In genomic region chr10:75211007-75211735, GRCh38 we compare ENCODE assay signal across 8 cellular contexts. TPM values are rescaled to one million over a fixed set of nuclear protein-coding genes. Genes with fewer than 3 reads are reported as not detected.
A peak's percentile ranks its signal among the peaks of the same experiment; 100 is the strongest.
DNase-seq lines count a peak whose midpoint lies in the region; ATAC-seq and TF ChIP-seq lines count a peak whose summit lies in the region.

No MANE protein-coding gene starts in this region.

- peaks cover 54% of the 10 kb centered on the region for H3K4me1 Mint-ChIP-seq in activated T-cell treated with anti-CD3 and anti-CD28 coated beads, Interleukin-2, amount 50 U/mL, for 72 hours (ENCODE audit: low read depth)

- H3K9me3 ChIP-seq in parathyroid adenoma (ENCODE audit: control insufficient read depth, low read length): no peaks in the 10 kb centered on the region

- H3K4me1 ChIP-seq in foreskin keratinocyte (peaks cover 43% of the 10 kb centered on the region), parathyroid adenoma (peaks cover 10% of the 10 kb centered on the region)

- TF ChIP-seq CTCF in foreskin keratinocyte (conservative IDR thresholded peaks at IDR 0.05) (no peak), parathyroid adenoma (IDR thresholded peaks at IDR 0.05) (no peak)

- H3K27ac ChIP-seq in foreskin keratinocyte (peak overlapping the region; percentile 99), parathyroid adenoma (peak overlapping the region; percentile 98)

- DNase-seq in NCI-H748 (lab: John Stamatoyannopoulos, UW; ENCODE audit: unreplicated experiment) (peak; percentile 31), NCI-H748 treated with DMSO at 0.1 percent for 48 hours (lab: John Stamatoyannopoulos, UW) (no peak), LHCN-M2 (ENCODE audit: low read depth) (peak; percentile 67), foreskin keratinocyte (peak in 1 of 2 donors; percentile 69), NCI-H2029 (lab: John Stamatoyannopoulos, UW) (no peak), ecto neural progenitor cell (ENCODE audit: low spot score) (no peak)
- DNase-seq in activated T-cell treated with anti-CD3 and anti-CD28 coated beads, Interleukin-2, amount 50 U/mL, for 72 hours: peak; percentile 42 to 46

- no peaks in the 10 kb centered on the region for H3K27me3 ChIP-seq in foreskin keratinocyte
- H3K27me3 ChIP-seq in parathyroid adenoma (ENCODE audit: control insufficient read depth, insufficient read depth, low read length): no peaks in the 10 kb centered on the region

- H3K27ac Mint-ChIP-seq in activated T-cell treated with anti-CD3 and anti-CD28 coated beads, Interleukin-2, amount 50 U/mL, for 72 hours: peak overlapping the region; percentile 96

- H3K4me3 Mint-ChIP-seq in activated T-cell treated with anti-CD3 and anti-CD28 coated beads, Interleukin-2, amount 50 U/mL, for 72 hours: peak overlapping the region; percentile 98 to 100

- peak in 1 of 2 donors; percentile 22 for ATAC-seq in activated T-cell treated with anti-CD3 and anti-CD28 coated beads, Interleukin-2, amount 50 U/mL, for 72 hours (replicated peaks in 1 of 2)
- no peak for ATAC-seq in foreskin keratinocyte

- peak overlapping the region; percentile 85 for H3K9ac ChIP-seq in parathyroid adenoma

- peak overlapping the region; percentile 97 for H2AFZ ChIP-seq in parathyroid adenoma

- H3K4me2 ChIP-seq in parathyroid adenoma (ENCODE audit: low read length): peak overlapping the region; percentile 100

- H3K27me3 Mint-ChIP-seq in activated T-cell treated with anti-CD3 and anti-CD28 coated beads, Interleukin-2, amount 50 U/mL, for 72 hours (ENCODE audit: low read depth): no peaks in the 10 kb centered on the region

- H3K4me3 ChIP-seq in parathyroid adenoma (ENCODE audit: low read depth, low read length): peak overlapping the region; percentile 98

- H3K79me2 ChIP-seq in parathyroid adenoma: peaks cover 47% of the 10 kb centered on the region

- H3K36me3 Mint-ChIP-seq in activated T-cell treated with anti-CD3 and anti-CD28 coated beads, Interleukin-2, amount 50 U/mL, for 72 hours (ENCODE audit: insufficient read depth in 2 of 2): peaks cover 10 to 25% of the 10 kb centered on the region in 2 donors

- H3K9me3 Mint-ChIP-seq in activated T-cell treated with anti-CD3 and anti-CD28 coated beads, Interleukin-2, amount 50 U/mL, for 72 hours: no peaks in the 10 kb centered on the region

- no peaks in the 10 kb centered on the region for H3K36me3 ChIP-seq in parathyroid adenoma (ENCODE audit: control insufficient read depth, insufficient read depth, low read length)

RNA-seq across cellular contexts. Expression of gene VDAC2, which starts 0.6 kb away (rescaled TPM):
- 194 and 196 TPM in 2 replicates for total RNA-seq in LHCN-M2 (2014; rRNA removed)
- polyA plus RNA-seq in LHCN-M2 (2012): 218 TPM
- 100 to 1,000 TPM; 207 to 229 TPM for total RNA-seq in activated T-cell treated with anti-CD3 and anti-CD28 coated beads, Interleukin-2, amount 50 U/mL, for 72 hours
- 231 and 234 TPM in 2 replicates for total RNA-seq in foreskin keratinocyte
- polyA plus RNA-seq in foreskin keratinocyte: 227 and 253 TPM in 2 replicates

RNA-seq across cellular contexts. Expression of gene COMTD1, which starts 24.6 kb away (rescaled TPM):
- 11.5 and 11.7 TPM in 2 replicates for total RNA-seq in LHCN-M2 (2014; rRNA removed)
- 11.3 TPM for polyA plus RNA-seq in LHCN-M2 (2012)
- 10 to 100 TPM; 26.7 to 31.2 TPM for total RNA-seq in activated T-cell treated with anti-CD3 and anti-CD28 coated beads, Interleukin-2, amount 50 U/mL, for 72 hours
- total RNA-seq in foreskin keratinocyte: 21.3 and 28.2 TPM in 2 replicates
- polyA plus RNA-seq in foreskin keratinocyte: 30.3 and 34.1 TPM in 2 replicates

Comparison
In these comparisons a context has a peak if more than half of its experiments do, and no peak if none do; other contexts are left out.
1. DNase-seq: peak in NCI-H748 (single experiment), LHCN-M2 (single experiment) and activated T-cell treated with anti-CD3 and anti-CD28 coated beads, Interleukin-2, amount 50 U/mL, for 72 hours (2 of 2); none in NCI-H748 treated with DMSO at 0.1 percent for 48 hours (single experiment), NCI-H2029 (single experiment) and ecto neural progenitor cell (single experiment).